In the genomic region with DNA sequence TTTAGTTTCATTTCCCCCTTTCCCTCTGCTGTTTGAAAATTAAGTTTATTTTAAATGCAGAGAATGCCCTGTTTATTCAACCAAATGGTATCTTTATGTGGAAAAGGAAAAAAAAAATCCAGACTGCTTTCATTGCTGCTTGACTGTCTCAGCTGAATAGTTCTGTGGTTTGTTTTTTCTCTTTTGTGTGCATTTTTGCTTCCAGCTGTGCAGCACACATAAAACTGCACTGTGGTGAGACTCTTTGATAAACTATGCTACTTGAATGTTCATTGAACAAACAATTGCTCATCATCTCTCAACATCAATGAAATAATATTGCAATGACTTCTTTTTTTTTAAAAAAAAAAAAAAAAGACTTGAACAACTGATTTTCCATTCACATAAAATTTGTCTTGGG, we compare ENCODE assay signal across 16 cellular contexts.
DNase-seq lines count a peak whose midpoint lies in the region; ATAC-seq, FAIRE-seq and TF ChIP-seq lines count a peak whose summit lies in the region.
"Had no signal": no experiment of that assay in that cellular context is flagged by ENCODE, and none has a peak within 500 bp of the region (broad histone marks: within the 10 kb centered on the region; RNA-seq: fewer than 3 reads in every experiment).

No MANE protein-coding gene starts in this region.

- H3K4me1 ChIP-seq in Peyer's patch = no peaks in the 10 kb centered on the region
- H3K4me1 ChIP-seq: left ventricle myocardium inferior, SJCRH30 had no signal

- peaks cover 3% of the 10 kb centered on the region for H3K27me3 ChIP-seq in brain microvascular endothelial cell (replicated peaks)
- no peaks in the 10 kb centered on the region for H3K27me3 ChIP-seq in Peyer's patch
- H3K27me3 ChIP-seq: SJCRH30 had no signal

- DNase-seq in AG08396 (ENCODE audit: low spot score) (peak; percentile 8), brain microvascular endothelial cell (peak; percentile 86), kidney glomerular epithelial cell (lab: John Stamatoyannopoulos, UW) (peak; percentile 33), Peyer's patch (no peak), GM12892 (ENCODE audit: insufficient read length) (no peak), occipital lobe (lab: John Stamatoyannopoulos, UW) (no peak)
- DNase-seq in Jurkat, Clone E6-1 (ENCODE audit: low read depth, low spot score) = peak; percentile 18
- DNase-seq: DMS79 treated with DMSO at 0.1 percent for 48 hours, H9, heart right ventricle, left ventricle myocardium inferior, NCI-H1694 treated with DMSO at 0.1 percent for 48 hours, NCI-H69, SJCRH30, trophoblast cell had no signal

- H3K27ac ChIP-seq in brain microvascular endothelial cell (no peak overlapping the region), Peyer's patch (no peak overlapping the region)
- H3K27ac ChIP-seq: heart right ventricle, left ventricle myocardium inferior, SJCRH30 had no signal

- no peak for ATAC-seq in activated CD4-positive, CD25-positive, alpha-beta regulatory T cell treated with anti-CD3 and anti-CD28 coated beads, Interleukin-2, amount 50 U/mL, for 24 hours
- ATAC-seq: heart right ventricle had no signal

- no peak overlapping the region for H3K4me3 ChIP-seq in Jurkat, Clone E6-1 (ENCODE audit: low read length)
- H3K4me3 ChIP-seq in brain microvascular endothelial cell (ENCODE audit: low read depth, low read length) (no peak overlapping the region), Peyer's patch (no peak overlapping the region)
- H3K4me3 ChIP-seq: heart right ventricle, left ventricle myocardium inferior, SJCRH30 had no signal

- in situ Hi-C loops in brain microvascular endothelial cell (cut with HindIII; ENCODE audit: low pct_ligation_motif_present, low sequenced_read_pairs) = no loop called here

- TF ChIP-seq CTCF in brain microvascular endothelial cell (IDR thresholded peaks at IDR 0.05; ENCODE audit: low read depth, low read length, missing control alignments) (no peak), Peyer's patch (IDR thresholded peaks at IDR 0.05) (no peak)

- H3K9me3 ChIP-seq in Peyer's patch = no peaks in the 10 kb centered on the region
- H3K9me3 ChIP-seq: SJCRH30 had no signal

- FAIRE-seq in GM12892 (lab: Jason Lieb, UNC) = no peak

- TF ChIP-seq POLR2A in Peyer's patch (IDR thresholded peaks at IDR 0.05) = no peak
- TF ChIP-seq POLR2A in GM12892 (IDR thresholded peaks at IDR 0.05; ENCODE audit: low read depth, low read length) = no peak

- H3K36me3 ChIP-seq in brain microvascular endothelial cell (replicated peaks) (no peaks in the 10 kb centered on the region), Peyer's patch (no peaks in the 10 kb centered on the region)
- H3K36me3 ChIP-seq: heart right ventricle, left ventricle myocardium inferior, SJCRH30 had no signal

Comparison
In these comparisons a context has a peak if more than half of its experiments do, and no peak if none do; other contexts are left out.
1. DNase-seq: peak in AG08396 (single experiment), Jurkat, Clone E6-1 (single experiment), brain microvascular endothelial cell (single experiment) and kidney glomerular epithelial cell (single experiment); none in Peyer's patch (0 of 3), GM12892 (single experiment) and occipital lobe (single experiment).